In genomic region chr3:49616491-49616941, GRCh38 we compare ENCODE assay signal across 14 cellular contexts. TPM values are rescaled to one million over a fixed set of nuclear protein-coding genes. Genes with fewer than 3 reads are reported as not detected.
A peak's percentile ranks its signal among the peaks of the same experiment; 100 is the strongest.
DNase-seq lines count a peak whose midpoint lies in the region; ATAC-seq and TF ChIP-seq lines count a peak whose summit lies in the region.
"Had no signal": no experiment of that assay in that cellular context is flagged by ENCODE, and none has a peak within 500 bp of the region (broad histone marks: within the 10 kb centered on the region; RNA-seq: fewer than 3 reads in every experiment).

No MANE protein-coding gene starts in this region.

- DNase-seq in HFFc6 = peak; percentile 47
- DNase-seq in brain microvascular endothelial cell = peak; percentile 56
- DNase-seq in left kidney (ENCODE audit: low read depth, low spot score) = peak; percentile 87
- DNase-seq in immature natural killer cell = no peak
- no peak for DNase-seq in NCI-H69 (lab: John Stamatoyannopoulos, UW)
- DNase-seq: DMS79 treated with DMSO at 0.1 percent for 48 hours; NCI-H2029 treated with DMSO at 0.1 percent for 48 hours; stimulated activated CD4-positive, alpha-beta T cell treated with anti-CD3 and anti-CD28 coated beads, Interleukin-2, amount 100 ng/mL, for 24 hours; stimulated activated naive CD4-positive, alpha-beta T cell; T-helper 9 cell had no signal

- no peaks in the 10 kb centered on the region for H3K36me3 ChIP-seq in brain microvascular endothelial cell (replicated peaks)

- H3K36me3 Mint-ChIP-seq in HFFc6 (ENCODE audit: low read depth) (no peaks in the 10 kb centered on the region), immature natural killer cell (peaks cover 0 to 4% (median 0%) of the 10 kb centered on the region in 3 donors)
- H3K36me3 Mint-ChIP-seq: IgD-negative memory B cell had no signal

- ATAC-seq in esophagus mucosa (no peak), HG03354 (IDR thresholded peaks at IDR 0.05; ENCODE audit: poor library complexity, severe bottlenecking, unreplicated experiment) (no peak)

- H3K4me3 Mint-ChIP-seq in HFFc6 = no peak overlapping the region
- no peak overlapping the region for H3K4me3 Mint-ChIP-seq in immature natural killer cell
- H3K4me3 Mint-ChIP-seq: IgD-negative memory B cell had no signal

- H3K27ac Mint-ChIP-seq in HFFc6 (peak overlapping the region; percentile 14; the same call in 1 of the 2 replicates), immature natural killer cell (no peak overlapping the region)
- H3K27ac Mint-ChIP-seq: IgD-negative memory B cell had no signal

- H3K27ac ChIP-seq in brain microvascular endothelial cell (no peak overlapping the region), temporal lobe (ENCODE audit: low read depth, low read length) (peak overlapping the region; percentile 63)

- no peaks in the 10 kb centered on the region for H3K27me3 ChIP-seq in brain microvascular endothelial cell (replicated peaks)

- no peaks in the 10 kb centered on the region for H3K9me3 Mint-ChIP-seq in HFFc6
- H3K9me3 Mint-ChIP-seq in immature natural killer cell = no peaks in the 10 kb centered on the region

- in situ Hi-C loops in brain microvascular endothelial cell (cut with HindIII; ENCODE audit: low pct_ligation_motif_present, low sequenced_read_pairs) = no loop called here

- TF ChIP-seq CTCF in HFFc6 (IDR thresholded peaks at IDR 0.05) (no peak), brain microvascular endothelial cell (IDR thresholded peaks at IDR 0.05; ENCODE audit: low read depth, low read length, missing control alignments) (no peak)

- no peak overlapping the region for H3K4me3 ChIP-seq in brain microvascular endothelial cell (ENCODE audit: low read depth, low read length)

- peaks cover 19% of the 10 kb centered on the region for H3K4me1 Mint-ChIP-seq in HFFc6 (ENCODE audit: low read depth)
- H3K4me1 Mint-ChIP-seq in immature natural killer cell = no peaks in the 10 kb centered on the region
- H3K4me1 Mint-ChIP-seq: IgD-negative memory B cell had no signal

- H3K27me3 Mint-ChIP-seq in HFFc6 (ENCODE audit: insufficient read depth) (peaks cover 20% of the 10 kb centered on the region), immature natural killer cell (ENCODE audit: low read depth in 3 of 3) (peaks cover 3 to 5% (median 4%) of the 10 kb centered on the region in 3 donors)

RNA-seq across cellular contexts. Expression of gene APEH, which starts 57.6 kb away (rescaled TPM):
- 100 to 1,000 TPM in 5 of 6 experiments, 10 to 100 TPM in 1; 98.5 to 126 (median 112) TPM for total RNA-seq in HFFc6 (2021; fragmentation: NEBNext Ultra II Directional; extraction: Animal tissue kit (Norgen Biotek cat#: 25700))
- total RNA-seq in temporal lobe = 47.0 TPM
- 100 to 1,000 TPM in 2 of 3 donors, 10 to 100 TPM in 1; 88.0 to 130 (median 121) TPM for polyA plus RNA-seq in immature natural killer cell
- 103 TPM for total RNA-seq in esophagus mucosa

Comparison
In these comparisons a context has a peak if more than half of its experiments do, and no peak if none do; other contexts are left out.
1. DNase-seq: peak in HFFc6 (single experiment), brain microvascular endothelial cell (single experiment) and left kidney (single experiment); none in immature natural killer cell (0 of 3) and NCI-H69 (single experiment).